In genomic region chr1:2913091-2913490, GRCh38 we compare ENCODE assay signal across 27 cellular contexts.
DNase-seq lines count a peak whose midpoint lies in the region; ATAC-seq, FAIRE-seq and TF ChIP-seq lines count a peak whose summit lies in the region.
"Had no signal": no experiment of that assay in that cellular context is flagged by ENCODE, and none has a peak within 500 bp of the region (broad histone marks: within the 10 kb centered on the region; RNA-seq: fewer than 3 reads in every experiment).

No MANE protein-coding gene starts in this region.

- in situ Hi-C loops in HepG2 (cut with HindIII; ENCODE audit: extremely low pct_ligation_motif_present, low pct_unique_long_range_greater_than_20kb) = no loop called here

- H3K36me3 ChIP-seq in HepG2 (replicated peaks in 1 of 2; ENCODE audit: control insufficient read depth in 1 of 2, insufficient read depth in 2 of 2, low read length in 2 of 2) (no peaks in the 10 kb centered on the region), right lobe of liver (no peaks in the 10 kb centered on the region), WERI-Rb-1 (no peaks in the 10 kb centered on the region), testis (ENCODE audit: low read depth, missing control alignments) (no peaks in the 10 kb centered on the region)
- H3K36me3 ChIP-seq: BE2C, BLaER1 had no signal

- H2AFZ ChIP-seq in HepG2 (ENCODE audit: low read length) = no peak overlapping the region

- POLR2A ChIA-PET in HepG2 (lab: Yijun Ruan, JAX) = no interaction called here

- peaks cover 5% of the 10 kb centered on the region for H3K9me3 Mint-ChIP-seq in glutamatergic neuron (ENCODE audit: unreplicated experiment)
- H3K9me3 Mint-ChIP-seq: CD4-positive, alpha-beta memory T cell; CD8-positive, alpha-beta memory T cell had no signal

- no peaks in the 10 kb centered on the region for H3K79me2 ChIP-seq in HepG2 (ENCODE audit: insufficient read depth, low read length)

- H3K9ac ChIP-seq in HepG2 (ENCODE audit: insufficient read depth, low read depth, low read length) = no peak overlapping the region
- H3K9ac ChIP-seq: BLaER1 had no signal

- 70% methylated on average over 2 of the region's 15 CpGs for WGBS in HepG2 (ENCODE audit: low lambda C conversion rate)
- WGBS in right lobe of liver (ENCODE audit: insufficient coverage, low coverage, low lambda C conversion rate, missing lambda C conversion rate) = no CpG with 5 or more reads among the region's 15 CpGs
- 91 to 92% methylated on average over 7 to 15 of the region's 15 CpGs for WGBS in testis, 2 donors

- H4K20me1 ChIP-seq in HepG2 (ENCODE audit: insufficient read depth, low read length) = 0 out of 2 replicates have a peak, but pooled peaks cover 2% of the 10 kb centered on the region
- H4K20me1 ChIP-seq: BLaER1 had no signal

- CTCF ChIA-PET in HepG2 (lab: Yijun Ruan, JAX; ENCODE audit: low intra/inter-chr PET ratio, low total read pairs) = no interaction called here

- no peak overlapping the region for H3K27ac Mint-ChIP-seq in glutamatergic neuron (ENCODE audit: unreplicated experiment)
- H3K27ac Mint-ChIP-seq: CD4-positive, alpha-beta memory T cell; CD4-positive, CD25-positive, alpha-beta regulatory T cell had no signal

- no peak overlapping the region for H3K4me3 ChIP-seq in HepG2 (replicated peaks in 1 of 3; ENCODE audit: insufficient read depth in 1 of 3, low read depth in 2 of 3, low read length in 3 of 3)
- no peak overlapping the region for H3K4me3 ChIP-seq in right lobe of liver
- H3K4me3 ChIP-seq in WERI-Rb-1 (ENCODE audit: low read depth, low read length) = no peak overlapping the region
- no peak overlapping the region for H3K4me3 ChIP-seq in testis
- H3K4me3 ChIP-seq: A549, BLaER1, GM12878 had no signal

- ATAC-seq in HepG2 (peak; percentile 51), right lobe of liver (no peak), HG03460 (IDR thresholded peaks at IDR 0.05; ENCODE audit: unreplicated experiment) (no peak)
- ATAC-seq: A549, GM12878 had no signal

- H3K4me3 Mint-ChIP-seq in glutamatergic neuron (ENCODE audit: unreplicated experiment) = no peak overlapping the region
- H3K4me3 Mint-ChIP-seq: CD14-positive monocyte; CD4-positive, alpha-beta memory T cell; CD4-positive, CD25-positive, alpha-beta regulatory T cell; CD8-positive, alpha-beta memory T cell had no signal

- peak; percentile 36; the same call in 1 of the 2 replicates for TF ChIP-seq CTCF in HepG2 (CRISPR knock-in tag; IDR thresholded peaks at IDR 0.05)
- TF ChIP-seq CTCF in right lobe of liver (IDR thresholded peaks at IDR 0.05) = no peak
- peak; percentile 43 for TF ChIP-seq CTCF in WERI-Rb-1 (IDR thresholded peaks at IDR 0.05; ENCODE audit: low read depth, low read length)
- no peak for TF ChIP-seq CTCF in glutamatergic neuron (IDR thresholded peaks at IDR 0.05; ENCODE audit: partially characterized antibody, unreplicated experiment)
- TF ChIP-seq CTCF in testis (IDR thresholded peaks at IDR 0.05) = no peak

- intact Hi-C loops in HepG2 (cut with micrococcal nuclease; ENCODE audit: unreplicated experiment) (no loop called here), right lobe of liver (cut with DNase I) (no loop called here), testis (cut with DNase I; ENCODE audit: low total_unique reads) (no loop called here)

- H3K27me3 Mint-ChIP-seq in glutamatergic neuron (ENCODE audit: unreplicated experiment) = peaks cover 6% of the 10 kb centered on the region
- H3K27me3 Mint-ChIP-seq: CD4-positive, alpha-beta memory T cell; CD4-positive, CD25-positive, alpha-beta regulatory T cell had no signal

- H3K27me3 ChIP-seq in HepG2 (ENCODE audit: control insufficient read depth in 1 of 2, insufficient read depth in 2 of 2, low read length in 2 of 2) (peaks cover 4 to 38% of the 10 kb centered on the region in 2 experiments; a peak in 4 of 5 replicates), right lobe of liver (no peaks in the 10 kb centered on the region), WERI-Rb-1 (ENCODE audit: insufficient read depth, low read depth, severe bottlenecking) (no peaks in the 10 kb centered on the region), testis (no peaks in the 10 kb centered on the region)
- H3K27me3 ChIP-seq: BLaER1 had no signal

- H3K9me3 ChIP-seq in HepG2 (ENCODE audit: low read length) (no peaks in the 10 kb centered on the region), right lobe of liver (no peaks in the 10 kb centered on the region), WERI-Rb-1 (ENCODE audit: severe bottlenecking) (no peaks in the 10 kb centered on the region), testis (no peaks in the 10 kb centered on the region)
- H3K9me3 ChIP-seq: A549, BE2C, BLaER1 had no signal

- H3K4me2 ChIP-seq in HepG2 (ENCODE audit: low read depth, low read length) = no peak overlapping the region
- H3K4me2 ChIP-seq: A549, BLaER1 had no signal

- no peak for FAIRE-seq in HepG2 (lab: Jason Lieb, UNC)
- FAIRE-seq: A549, GM12878, GM12892, GM18507 had no signal

- no peak for TF ChIP-seq POLR2A in HepG2 (IDR thresholded peaks at IDR 0.05; ENCODE audit: insufficient read depth in 1 of 2, low read depth in 2 of 2, low read length in 2 of 2)
- no peak for TF ChIP-seq POLR2A in right lobe of liver (IDR thresholded peaks at IDR 0.05)
- TF ChIP-seq POLR2A in testis (IDR thresholded peaks at IDR 0.05) = no peak

- DNase-seq in HepG2 (ENCODE audit: low spot score) (no peak), right lobe of liver (no peak), WERI-Rb-1 (peak; percentile 28), glutamatergic neuron (peak; percentile 40), testis (no peak)
- no peak for DNase-seq in effector CD8-positive, alpha-beta T cell (lab: John Stamatoyannopoulos, UW)
- DNase-seq: ACHN; BE2C; C1 segment of cervical spinal cord; CD4-positive, alpha-beta memory T cell; CD4-positive, CD25-positive, alpha-beta regulatory T cell; CD8-positive, alpha-beta memory T cell; COR-L47; DMS 273 treated with DMSO at 0.1 percent for 48 hours; DMS153; DMS53; DMS79; DND-41; EL had no signal

- no TSS peak for BruUV-seq in HepG2 (replicated peaks; lab: Mats Ljungman, UMichigan)

- H3K4me1 Mint-ChIP-seq in glutamatergic neuron (ENCODE audit: low read depth, unreplicated experiment) = peaks cover 6% of the 10 kb centered on the region
- H3K4me1 Mint-ChIP-seq: CD14-positive monocyte; CD4-positive, alpha-beta memory T cell; CD4-positive, CD25-positive, alpha-beta regulatory T cell; CD8-positive, alpha-beta memory T cell had no signal

- H3K4me1 ChIP-seq in HepG2 (ENCODE audit: insufficient read depth, low read length) = peaks cover 5% of the 10 kb centered on the region; the same call in 1 of the 2 replicates
- H3K4me1 ChIP-seq in right lobe of liver = no peaks in the 10 kb centered on the region
- no peaks in the 10 kb centered on the region for H3K4me1 ChIP-seq in testis
- H3K4me1 ChIP-seq: A549, BE2C, BLaER1 had no signal

- no peak for TF ChIP-seq RAD21 in HepG2 (CRISPR knock-in tag; IDR thresholded peaks at IDR 0.05)

- H3K27ac ChIP-seq in HepG2 (ENCODE audit: extremely low read length, insufficient read depth, low read length) = no peak overlapping the region
- H3K27ac ChIP-seq in right lobe of liver = no peak overlapping the region
- no peak overlapping the region for H3K27ac ChIP-seq in WERI-Rb-1
- no peak overlapping the region for H3K27ac ChIP-seq in testis
- H3K27ac ChIP-seq: 22Rv1, A549, BLaER1 had no signal

- H3K36me3 Mint-ChIP-seq in glutamatergic neuron (ENCODE audit: unreplicated experiment) = no peaks in the 10 kb centered on the region
- H3K36me3 Mint-ChIP-seq: CD14-positive monocyte; CD4-positive, alpha-beta memory T cell; CD4-positive, CD25-positive, alpha-beta regulatory T cell; CD8-positive, alpha-beta memory T cell had no signal

- TF ChIP-seq EP300 in HepG2 (IDR thresholded peaks at IDR 0.05; ENCODE audit: low read depth in 2 of 2, low read length in 2 of 2) (no peak), HepG2 (CRISPR knock-in tag; IDR thresholded peaks at IDR 0.05; ENCODE audit: borderline replicate concordance) (no peak)

TF ChIP-seq in HepG2, 621 proteins besides CTCF, POLR2A, EP300 and RAD21:
- no peak for TF ChIP-seq MAFF (IDR thresholded peaks at IDR 0.05; ENCODE audit: low read depth, low read length)
- TF ChIP-seq ZNF33B (CRISPR knock-in tag; IDR thresholded peaks at IDR 0.05) = no peak
- TF ChIP-seq STAG1 (CRISPR knock-in tag; IDR thresholded peaks at IDR 0.05) = peak; percentile 21; the same call in 1 of the 2 replicates
- no peak for TF ChIP-seq ZSCAN12 (CRISPR knock-in tag; IDR thresholded peaks at IDR 0.05)
- no peak for TF ChIP-seq ZNF556 (CRISPR knock-in tag; IDR thresholded peaks at IDR 0.05; ENCODE audit: borderline replicate concordance)
TF ChIP-seq in HepG2: peak in this region for 1.

Comparison
In these comparisons a context has a peak if more than half of its experiments do, and no peak if none do; other contexts are left out.
1. CTCF ChIP-seq: peak in HepG2 (single experiment) and WERI-Rb-1 (single experiment); none in right lobe of liver (0 of 4), glutamatergic neuron (single experiment) and testis (0 of 3).
2. DNase-seq: peak in WERI-Rb-1 (single experiment) and glutamatergic neuron (single experiment); none in HepG2 (single experiment), right lobe of liver (0 of 3), effector CD8-positive, alpha-beta T cell (single experiment) and testis (single experiment).